Comparison of ENCODE assay signal across 9 cellular contexts in the genomic region with DNA sequence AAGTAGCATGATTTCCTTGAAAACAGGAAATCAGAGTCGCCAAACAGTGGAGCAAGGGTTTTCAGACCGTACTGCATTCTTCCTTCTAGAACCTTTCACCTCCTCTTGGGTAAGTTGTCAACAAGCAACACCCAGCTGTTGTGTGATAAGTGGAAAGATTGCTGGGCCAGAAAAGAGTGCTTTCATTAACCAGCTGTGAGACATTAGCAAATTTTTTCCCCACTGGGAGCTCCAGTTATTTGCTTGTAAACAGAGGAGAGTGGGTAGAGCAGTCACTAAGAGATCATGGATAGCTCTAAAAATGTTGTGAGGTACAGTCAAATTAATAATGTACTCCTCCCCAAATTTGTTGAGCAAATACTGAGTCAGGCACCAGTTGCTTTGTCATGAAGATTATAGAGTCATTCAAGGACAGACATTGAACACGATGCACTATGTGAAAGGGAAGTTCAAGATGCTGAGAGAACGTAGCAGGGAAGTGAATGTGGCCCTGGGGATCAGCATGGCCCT. TPM values are rescaled to one million over a fixed set of nuclear protein-coding genes. Genes with fewer than 3 reads are reported as not detected.
DNase-seq lines count a peak whose midpoint lies in the region; ATAC-seq and TF ChIP-seq lines count a peak whose summit lies in the region.
"Had no signal": no experiment of that assay in that cellular context is flagged by ENCODE, and none has a peak within 500 bp of the region (broad histone marks: within the 10 kb centered on the region; RNA-seq: fewer than 3 reads in every experiment).

No MANE protein-coding gene starts in this region.

- intact Hi-C loops in Right ventricle myocardium inferior (cut with DNase I), result no loop called here
- intact Hi-C loops in cardiac septum (cut with DNase I), result no loop called here
- intact Hi-C loops in heart right ventricle (cut with DNase I), result loop anchor here in 1 of 10 donors (5.0 kb wide), 1 partner anchor 58 kb away; no protein-coding TSS in a partner anchor
- intact Hi-C loops in aorta (cut with DNase I), result no loop called here

- H3K27me3 ChIP-seq in MG63 (no peaks in the 10 kb centered on the region), heart right ventricle (no peaks in the 10 kb centered on the region), aorta (ENCODE audit: control insufficient read depth in 1 of 2, insufficient read depth in 2 of 2, low read length in 1 of 2) (no peaks in the 10 kb centered on the region)

- H3K27ac ChIP-seq in heart right ventricle (peak overlapping the region in 9 of 10 donors; percentile 13 to 85 (median 61)), aorta (ENCODE audit: low read depth in 1 of 2, low read length in 2 of 2) (no peak overlapping the region), caudate nucleus (ENCODE audit: low read depth, low read length) (no peak overlapping the region)

- H3K4me3 ChIP-seq in MG63 (no peak overlapping the region), heart right ventricle (no peak overlapping the region), aorta (ENCODE audit: low read length in 2 of 2) (no peak overlapping the region)

- TF ChIP-seq CTCF in heart right ventricle (IDR thresholded peaks at IDR 0.05), result no peak

- DNase-seq in Right ventricle myocardium inferior (ENCODE audit: missing footprints) (no peak), cardiac septum (ENCODE audit: low spot score) (no peak), MG63 (peak; percentile 25), heart right ventricle (peak in 1 of 2 donors; percentile 39), aorta (no peak), caudate nucleus (lab: John Stamatoyannopoulos, UW) (no peak), NCI-H1092 (lab: John Stamatoyannopoulos, UW) (no peak)
- DNase-seq in stimulated activated naive CD4-positive, alpha-beta T cell (lab: John Stamatoyannopoulos, UW), result no peak

- H3K4me1 ChIP-seq in heart right ventricle (peaks cover 0 to 62% (median 22%) of the 10 kb centered on the region in 9 donors), aorta (ENCODE audit: control insufficient read depth in 1 of 2, insufficient read depth in 2 of 2, low read length in 2 of 2) (peaks cover 0 to 2% of the 10 kb centered on the region in 2 donors)

- ATAC-seq in Right ventricle myocardium inferior (peak; percentile 87), heart right ventricle (peak; percentile 57 to 86 (median 74)), aorta (ENCODE audit: low FRiP score) (peak; percentile 36)

- 26 to 40% methylated on average over 4 of the region's 4 CpGs for WGBS in heart right ventricle, 2 donors
- 59 to 65% methylated on average over 4 of the region's 4 CpGs for WGBS in aorta, 2 donors

- no peaks in the 10 kb centered on the region for H3K36me3 ChIP-seq in MG63
- no peaks in the 10 kb centered on the region for H3K36me3 ChIP-seq in heart right ventricle
- no peaks in the 10 kb centered on the region for H3K36me3 ChIP-seq in aorta (ENCODE audit: control insufficient read depth in 1 of 2, insufficient read depth in 2 of 2, low read length in 1 of 2)

- no peaks in the 10 kb centered on the region for H3K9me3 ChIP-seq in MG63
- no peaks in the 10 kb centered on the region for H3K9me3 ChIP-seq in heart right ventricle
- H3K9me3 ChIP-seq in aorta (ENCODE audit: control insufficient read depth, low read length), result no peaks in the 10 kb centered on the region

RNA-seq across cellular contexts. Expression of gene MPEG1, which starts 11.7 kb away (rescaled TPM):
- total RNA-seq in Right ventricle myocardium inferior (18.3 TPM), cardiac septum (4.3 TPM), heart right ventricle (10 to 100 TPM in 3 of 10 donors, 1 to 10 TPM in 7; 3.9 to 45.9 (median 7.0) TPM), aorta (10 to 100 TPM; 27.0 to 27.1 TPM)
- not detected in 2 replicates for total RNA-seq in MG63 (2014; rRNA removed; shearing (Covaris generic); ENCODE audit: low replicate concordance)
- polyA plus RNA-seq in heart right ventricle (1 to 10 TPM; 2.9 to 3.2 TPM), aorta (10 to 100 TPM in 1 of 2 donors, 1 to 10 TPM in 1; 4.3 to 23.0 TPM)
- polyA plus RNA-seq: BJ had no signal

RNA-seq across cellular contexts. Expression of gene DTX4, which starts 52.5 kb away (rescaled TPM):
- total RNA-seq in Right ventricle myocardium inferior, result 2.1 TPM
- total RNA-seq in cardiac septum, result 1.5 TPM
- 18.8 and 22.7 TPM in 2 replicates for total RNA-seq in MG63 (2014; rRNA removed; shearing (Covaris generic); ENCODE audit: low replicate concordance)
- 1 to 10 TPM in 9 of 10 donors, under 1 TPM in 1; 0.98 to 4.1 (median 2.7) TPM for total RNA-seq in heart right ventricle
- 1 to 10 TPM in 1 of 2 donors, under 1 TPM in 1; 0.86 to 1.3 TPM for polyA plus RNA-seq in heart right ventricle
- 1 to 10 TPM; 2.6 to 7.1 TPM for total RNA-seq in aorta
- 10 to 100 TPM in 1 of 2 donors, 1 to 10 TPM in 1; 4.0 to 10.0 TPM for polyA plus RNA-seq in aorta

Comparison
In these comparisons a context has a peak if more than half of its experiments do, and no peak if none do; other contexts are left out.
1. ATAC-seq: peak in every context shown above with its lines; median percentile 87 in Right ventricle myocardium inferior; 74 in heart right ventricle; 36 in aorta.
2. H3K27ac ChIP-seq: peak in heart right ventricle (9 of 10); none in aorta (0 of 2) and caudate nucleus (single experiment).